ENCODE assay signal across 16 cellular contexts in the genomic region with DNA sequence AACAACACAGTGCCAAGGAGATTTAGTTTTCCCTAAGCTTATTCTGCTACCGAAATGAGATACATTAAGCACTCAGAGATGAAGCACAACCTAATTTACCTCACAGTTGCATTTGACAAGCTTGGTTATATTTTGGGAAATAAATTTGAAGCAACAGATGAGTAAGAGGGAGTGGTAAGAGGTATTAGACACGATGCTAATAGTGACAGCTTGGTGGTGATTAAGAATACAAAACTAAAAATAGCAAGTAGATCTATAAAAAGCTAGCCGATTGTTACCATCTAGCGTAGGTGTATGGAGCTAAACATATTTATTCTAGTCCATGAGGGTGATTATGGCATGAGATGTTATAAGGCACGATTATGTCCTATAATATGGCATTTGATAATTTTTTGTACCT.
DNase-seq lines count a peak whose midpoint lies in the region; ATAC-seq and TF ChIP-seq lines count a peak whose summit lies in the region.
"Had no signal": no experiment of that assay in that cellular context is flagged by ENCODE, and none has a peak within 500 bp of the region (broad histone marks: within the 10 kb centered on the region; RNA-seq: fewer than 3 reads in every experiment).

No MANE protein-coding gene starts in this region.

- H2AFZ ChIP-seq in PC-3 (ENCODE audit: low read length), result no peak overlapping the region

- H3K79me2 ChIP-seq in PC-3 (ENCODE audit: low read length), result no peaks in the 10 kb centered on the region

- no peaks in the 10 kb centered on the region for H3K9me3 Mint-ChIP-seq in Calu3 (ENCODE audit: low read depth, unreplicated experiment)
- H3K9me3 Mint-ChIP-seq: IgD-negative memory B cell had no signal

- ATAC-seq in PC-3, result no peak

- POLR2A ChIA-PET in PC-3 (lab: Charles Lee; ENCODE audit: unreplicated experiment), result no interaction called here

- no peaks in the 10 kb centered on the region for H3K27me3 Mint-ChIP-seq in Calu3 (ENCODE audit: unreplicated experiment)
- H3K27me3 Mint-ChIP-seq: CD8-positive, alpha-beta memory T cell; IgD-negative memory B cell had no signal

- H3K9me3 ChIP-seq in WERI-Rb-1 (ENCODE audit: severe bottlenecking) (no peaks in the 10 kb centered on the region), PC-3 (ENCODE audit: low read length) (no peaks in the 10 kb centered on the region)
- H3K9me3 ChIP-seq: HAP-1 had no signal

- no peak overlapping the region for H3K9ac ChIP-seq in PC-3 (ENCODE audit: low read length)
- H3K9ac ChIP-seq: BLaER1 had no signal

- no peak overlapping the region for H3K27ac Mint-ChIP-seq in Calu3 (ENCODE audit: unreplicated experiment)
- H3K27ac Mint-ChIP-seq: CD8-positive, alpha-beta memory T cell; IgD-negative memory B cell had no signal

- no peaks in the 10 kb centered on the region for H3F3A ChIP-seq in PC-3 (ENCODE audit: low read length, unreplicated experiment)

- CTCF ChIA-PET in Calu3 (lab: Charles Lee), result interaction anchor here (0.6 kb wide), 1 partner anchor 626 kb away, joined by 3 read pairs; no protein-coding TSS in a partner anchor
- CTCF ChIA-PET in PC-3 (lab: Charles Lee), result no interaction called here

- H3K4me1 ChIP-seq in PC-3 (ENCODE audit: insufficient read depth, low read length), result no peaks in the 10 kb centered on the region
- H3K4me1 ChIP-seq: BLaER1 had no signal

- no peaks in the 10 kb centered on the region for H3K9me2 ChIP-seq in PC-3 (replicated peaks; ENCODE audit: low read length)

- DNase-seq in DMS 273 (lab: John Stamatoyannopoulos, UW; ENCODE audit: unreplicated experiment), result peak; percentile 18
- no peak for DNase-seq in DMS 273 treated with DMSO at 0.1 percent for 48 hours (lab: John Stamatoyannopoulos, UW)
- DNase-seq in G401 (ENCODE audit: low spot score), result peak; percentile 27
- no peak for DNase-seq in WERI-Rb-1
- peak; percentile 58 for DNase-seq in myocyte (ENCODE audit: low read depth)
- DNase-seq in DMS79 (lab: John Stamatoyannopoulos, UW), result no peak
- no peak for DNase-seq in Calu3
- DNase-seq in PC-3, result no peak
- DNase-seq: AML-193; CD8-positive, alpha-beta memory T cell; DMS53; GOT3 had no signal

- H3K4me1 Mint-ChIP-seq in Calu3 (ENCODE audit: low read depth, unreplicated experiment), result no peaks in the 10 kb centered on the region

- in situ Hi-C loops in G401 (cut with HindIII; ENCODE audit: low sequenced_read_pairs), result no loop called here

- H3K27me3 ChIP-seq in WERI-Rb-1 (ENCODE audit: insufficient read depth, low read depth, severe bottlenecking), result no peaks in the 10 kb centered on the region
- H3K27me3 ChIP-seq in PC-3 (ENCODE audit: low read length), result no peaks in the 10 kb centered on the region
- H3K27me3 ChIP-seq: BLaER1 had no signal

- H3K4me3 Mint-ChIP-seq in Calu3 (ENCODE audit: low read depth, unreplicated experiment), result no peak overlapping the region
- H3K4me3 Mint-ChIP-seq: CD8-positive, alpha-beta memory T cell; IgD-negative memory B cell had no signal

- intact Hi-C loops in Calu3 (cut with micrococcal nuclease; ENCODE audit: unreplicated experiment), result no loop called here
- intact Hi-C loops in PC-3 (cut with micrococcal nuclease), result no loop called here

- H3K27ac ChIP-seq in WERI-Rb-1 (peak overlapping the region; percentile 5), PC-3 (ENCODE audit: low read length) (no peak overlapping the region)
- H3K27ac ChIP-seq: 22Rv1, BLaER1 had no signal

- no peak overlapping the region for H3K4me2 ChIP-seq in PC-3 (ENCODE audit: low read length)
- H3K4me2 ChIP-seq: BLaER1 had no signal

- no TSS peak for BruUV-seq in Calu3 (replicated peaks; lab: Mats Ljungman, UMichigan)
- no TSS peak for BruUV-seq in PC-3 (replicated peaks; lab: Mats Ljungman, UMichigan)

- no peaks in the 10 kb centered on the region for H3K36me3 Mint-ChIP-seq in Calu3 (ENCODE audit: insufficient read depth, unreplicated experiment)

- no peaks in the 10 kb centered on the region for H4K20me1 ChIP-seq in PC-3 (ENCODE audit: low read length)
- H4K20me1 ChIP-seq: BLaER1 had no signal

- H3K36me3 ChIP-seq in WERI-Rb-1 (no peaks in the 10 kb centered on the region), PC-3 (ENCODE audit: low read depth, low read length) (no peaks in the 10 kb centered on the region)
- H3K36me3 ChIP-seq: BLaER1, HAP-1 had no signal

- no peak for TF ChIP-seq CTCF in WERI-Rb-1 (IDR thresholded peaks at IDR 0.05; ENCODE audit: low read depth, low read length)
- no peak for TF ChIP-seq CTCF in Calu3 (IDR thresholded peaks at IDR 0.05; ENCODE audit: unreplicated experiment)
- no peak for TF ChIP-seq CTCF in PC-3 (conservative IDR thresholded peaks at IDR 0.05; ENCODE audit: low read depth, low read length)

- H3K4me3 ChIP-seq in WERI-Rb-1 (ENCODE audit: low read depth, low read length), result no peak overlapping the region
- H3K4me3 ChIP-seq in PC-3 (ENCODE audit: low read length), result no peak overlapping the region
- H3K4me3 ChIP-seq: BLaER1, HAP-1 had no signal

Comparison
In these comparisons a context has a peak if more than half of its experiments do, and no peak if none do; other contexts are left out.
1. DNase-seq: peak in DMS 273 (single experiment), G401 (single experiment) and myocyte (single experiment); none in DMS 273 treated with DMSO at 0.1 percent for 48 hours (single experiment), WERI-Rb-1 (single experiment), DMS79 (single experiment), Calu3 (single experiment) and PC-3 (single experiment).